ENCODE assay signal across 13 cellular contexts in the genomic region with DNA sequence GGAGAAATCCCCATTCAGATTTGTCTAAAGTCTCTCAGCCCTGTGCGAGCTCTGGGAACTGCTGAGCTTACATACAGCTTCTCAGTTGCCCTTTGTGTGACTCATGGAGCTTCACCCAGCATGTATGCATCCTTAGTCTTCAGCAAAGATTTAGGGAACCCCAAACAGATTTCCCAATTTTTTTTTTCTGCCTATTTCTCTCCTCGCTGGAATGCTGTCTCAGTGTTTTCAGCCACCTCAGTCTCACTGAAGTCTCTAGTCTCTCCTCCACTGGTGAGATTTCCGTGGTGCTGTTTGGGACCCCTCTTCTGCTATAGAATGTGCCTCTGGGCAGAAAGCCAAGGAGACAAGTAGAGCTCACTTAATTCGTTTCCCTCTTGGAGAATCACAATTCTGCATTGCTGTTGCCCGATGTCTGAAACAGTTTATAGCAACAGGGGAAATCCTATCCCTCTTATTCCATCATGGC. TPM values are rescaled to one million over a fixed set of nuclear protein-coding genes. Genes with fewer than 3 reads are reported as not detected.
DNase-seq lines count a peak whose midpoint lies in the region; ATAC-seq, FAIRE-seq and TF ChIP-seq lines count a peak whose summit lies in the region.
"Had no signal": no experiment of that assay in that cellular context is flagged by ENCODE, and none has a peak within 500 bp of the region (broad histone marks: within the 10 kb centered on the region; RNA-seq: fewer than 3 reads in every experiment).

No MANE protein-coding gene starts in this region.

- TF ChIP-seq CTCF in AG04449 (IDR thresholded peaks at IDR 0.05; ENCODE audit: insufficient read depth, low read length, missing control alignments), result no peak
- no peak for TF ChIP-seq CTCF in glutamatergic neuron (IDR thresholded peaks at IDR 0.05; ENCODE audit: partially characterized antibody, unreplicated experiment)

- no peak for ATAC-seq in activated T-helper 17 cell treated with anti-CD3 and anti-CD28 coated beads, Interleukin-2, amount 50 U/mL, for 72 hours (replicated peaks)
- no peak for ATAC-seq in activated CD8-positive, alpha-beta T cell treated with anti-CD3 and anti-CD28 coated beads, Interleukin-2, amount 10 ng/mL, durations not matched to agents 7 days and 5 days
- ATAC-seq: body of pancreas had no signal

- no peak for FAIRE-seq in HTR-8/SVneo (lab: Jason Lieb, UNC)
- FAIRE-seq: keratinocyte had no signal

- H3K4me1 Mint-ChIP-seq in activated T-helper 17 cell treated with anti-CD3 and anti-CD28 coated beads, Interleukin-2, amount 50 U/mL, for 72 hours, result peaks cover 5% of the 10 kb centered on the region
- H3K4me1 Mint-ChIP-seq in glutamatergic neuron (ENCODE audit: low read depth, unreplicated experiment), result no peaks in the 10 kb centered on the region
- H3K4me1 Mint-ChIP-seq in activated CD8-positive, alpha-beta T cell treated with anti-CD3 and anti-CD28 coated beads, Interleukin-2, amount 10 ng/mL, durations not matched to agents 7 days and 5 days (ENCODE audit: low read depth), result peaks cover 2% of the 10 kb centered on the region

- no peaks in the 10 kb centered on the region for H3K9me3 Mint-ChIP-seq in activated T-helper 17 cell treated with anti-CD3 and anti-CD28 coated beads, Interleukin-2, amount 50 U/mL, for 72 hours
- peaks cover 6% of the 10 kb centered on the region for H3K9me3 Mint-ChIP-seq in glutamatergic neuron (ENCODE audit: unreplicated experiment)
- H3K9me3 Mint-ChIP-seq in activated CD8-positive, alpha-beta T cell treated with anti-CD3 and anti-CD28 coated beads, Interleukin-2, amount 10 ng/mL, durations not matched to agents 7 days and 5 days (ENCODE audit: insufficient read depth), result peaks cover 5% of the 10 kb centered on the region

- POLR2A ChIA-PET in AG04449 (lab: Yijun Ruan, JAX), result interaction anchor here (0.7 to 1.3 kb wide), 2 partner anchors 9 to 44 kb away, joined by 4 to 5 read pairs; a partner anchor contains a TSS
- POLR2A ChIA-PET in activated CD8-positive, alpha-beta T cell treated with anti-CD3 and anti-CD28 coated beads, Interleukin-2, amount 10 ng/mL, durations not matched to agents 7 days and 5 days (lab: Charles Lee), result interaction anchor here (0.7 kb wide), 1 partner anchor 17 kb away, joined by 3 read pairs; no protein-coding TSS in a partner anchor

- CTCF ChIA-PET in AG04449 (lab: Yijun Ruan, JAX), result interaction anchor here (1.1 to 1.4 kb wide), 4 partner anchors 14 to 79 kb away, joined by 3 to 6 read pairs (median 4); a partner anchor contains a TSS
- CTCF ChIA-PET in activated CD8-positive, alpha-beta T cell treated with anti-CD3 and anti-CD28 coated beads, Interleukin-2, amount 10 ng/mL, durations not matched to agents 7 days and 5 days (lab: Charles Lee), result no interaction called here

- no peak overlapping the region for H3K4me3 ChIP-seq in AG04449 (ENCODE audit: low read depth, low read length)
- H3K4me3 ChIP-seq: body of pancreas, skin epidermis, stomach had no signal

- peaks cover 53% of the 10 kb centered on the region for H3K36me3 Mint-ChIP-seq in activated T-helper 17 cell treated with anti-CD3 and anti-CD28 coated beads, Interleukin-2, amount 50 U/mL, for 72 hours (ENCODE audit: low read depth)
- H3K36me3 Mint-ChIP-seq in glutamatergic neuron (ENCODE audit: unreplicated experiment), result peaks cover 13% of the 10 kb centered on the region
- H3K36me3 Mint-ChIP-seq in activated CD8-positive, alpha-beta T cell treated with anti-CD3 and anti-CD28 coated beads, Interleukin-2, amount 10 ng/mL, durations not matched to agents 7 days and 5 days (ENCODE audit: low read depth), result peaks cover 35% of the 10 kb centered on the region

- DNase-seq in AG04449 (ENCODE audit: low read depth, low spot score) (peak; percentile 65), HTR-8/SVneo (ENCODE audit: insufficient read length, low spot score) (peak; percentile 27), glutamatergic neuron (no peak), NCI-H774 (lab: John Stamatoyannopoulos, UW) (no peak), H4 (ENCODE audit: low spot score) (no peak), T-helper 1 cell (no peak)
- DNase-seq in activated CD8-positive, alpha-beta T cell treated with anti-CD3 and anti-CD28 coated beads, Interleukin-2, amount 10 ng/mL, durations not matched to agents 7 days and 5 days, result no peak
- DNase-seq: body of pancreas; CD4-positive, alpha-beta T cell; stomach had no signal

- H3K27ac Mint-ChIP-seq in activated T-helper 17 cell treated with anti-CD3 and anti-CD28 coated beads, Interleukin-2, amount 50 U/mL, for 72 hours, result peak overlapping the region; percentile 28
- H3K27ac Mint-ChIP-seq in glutamatergic neuron (ENCODE audit: unreplicated experiment), result peak overlapping the region; percentile 31
- H3K27ac Mint-ChIP-seq in activated CD8-positive, alpha-beta T cell treated with anti-CD3 and anti-CD28 coated beads, Interleukin-2, amount 10 ng/mL, durations not matched to agents 7 days and 5 days, result no peak overlapping the region
- H3K27ac Mint-ChIP-seq: CD4-positive, alpha-beta T cell had no signal

- H3K4me3 Mint-ChIP-seq in activated T-helper 17 cell treated with anti-CD3 and anti-CD28 coated beads, Interleukin-2, amount 50 U/mL, for 72 hours, result no peak overlapping the region
- no peak overlapping the region for H3K4me3 Mint-ChIP-seq in glutamatergic neuron (ENCODE audit: unreplicated experiment)
- no peak overlapping the region for H3K4me3 Mint-ChIP-seq in activated CD8-positive, alpha-beta T cell treated with anti-CD3 and anti-CD28 coated beads, Interleukin-2, amount 10 ng/mL, durations not matched to agents 7 days and 5 days
- H3K4me3 Mint-ChIP-seq: CD4-positive, alpha-beta T cell had no signal

- no peaks in the 10 kb centered on the region for H3K27me3 Mint-ChIP-seq in activated T-helper 17 cell treated with anti-CD3 and anti-CD28 coated beads, Interleukin-2, amount 50 U/mL, for 72 hours
- H3K27me3 Mint-ChIP-seq in glutamatergic neuron (ENCODE audit: unreplicated experiment), result peaks cover 3% of the 10 kb centered on the region
- H3K27me3 Mint-ChIP-seq in activated CD8-positive, alpha-beta T cell treated with anti-CD3 and anti-CD28 coated beads, Interleukin-2, amount 10 ng/mL, durations not matched to agents 7 days and 5 days (ENCODE audit: low read depth), result no peaks in the 10 kb centered on the region
- H3K27me3 Mint-ChIP-seq: CD4-positive, alpha-beta T cell had no signal

RNA-seq across cellular contexts. Expression of a gene that starts 28.1 kb away (rescaled TPM):
- 100 to 1,000 TPM in 1 of 2 donors, 10 to 100 TPM in 1; 68.4 to 102 TPM for total RNA-seq in activated T-helper 17 cell treated with anti-CD3 and anti-CD28 coated beads, Interleukin-2, amount 50 U/mL, for 72 hours
- 48.6 TPM for total RNA-seq in glutamatergic neuron (ENCODE audit: unreplicated experiment)
- total RNA-seq in H4 (2014; rRNA removed; shearing (Covaris generic)), result 47.5 and 50.4 TPM in 2 replicates
- total RNA-seq in activated CD8-positive, alpha-beta T cell treated with anti-CD3 and anti-CD28 coated beads, Interleukin-2, amount 10 ng/mL, durations not matched to agents 7 days and 5 days, result 10 to 100 TPM; 79.7 to 79.8 TPM

RNA-seq across cellular contexts. Expression of a gene that starts 43.5 kb away (rescaled TPM):
- 10 to 100 TPM; 61.8 to 77.1 TPM for total RNA-seq in activated T-helper 17 cell treated with anti-CD3 and anti-CD28 coated beads, Interleukin-2, amount 50 U/mL, for 72 hours
- total RNA-seq in glutamatergic neuron (ENCODE audit: unreplicated experiment), result 79.0 TPM
- total RNA-seq in H4 (2014; rRNA removed; shearing (Covaris generic)), result 33.8 and 33.9 TPM in 2 replicates
- 10 to 100 TPM; 65.7 to 67.2 TPM for total RNA-seq in activated CD8-positive, alpha-beta T cell treated with anti-CD3 and anti-CD28 coated beads, Interleukin-2, amount 10 ng/mL, durations not matched to agents 7 days and 5 days

RNA-seq across cellular contexts. Expression of a gene that starts 49.0 kb away (rescaled TPM):
- 10 to 100 TPM in 1 of 2 donors, 1 to 10 TPM in 1; 7.0 to 14.3 TPM for total RNA-seq in activated T-helper 17 cell treated with anti-CD3 and anti-CD28 coated beads, Interleukin-2, amount 50 U/mL, for 72 hours
- total RNA-seq in glutamatergic neuron (ENCODE audit: unreplicated experiment), result 34.4 TPM
- total RNA-seq in H4 (2014; rRNA removed; shearing (Covaris generic)), result 25.1 and 36.3 TPM in 2 replicates
- total RNA-seq in activated CD8-positive, alpha-beta T cell treated with anti-CD3 and anti-CD28 coated beads, Interleukin-2, amount 10 ng/mL, durations not matched to agents 7 days and 5 days, result 10 to 100 TPM; 71.4 to 72.8 TPM

RNA-seq across cellular contexts. Expression of a gene that starts 54.1 kb away (rescaled TPM):
- 1 to 10 TPM; 3.4 to 5.5 TPM for total RNA-seq in activated T-helper 17 cell treated with anti-CD3 and anti-CD28 coated beads, Interleukin-2, amount 50 U/mL, for 72 hours
- total RNA-seq in glutamatergic neuron (ENCODE audit: unreplicated experiment), result 2.7 TPM
- 2.6 and 4.3 TPM in 2 replicates for total RNA-seq in H4 (2014; rRNA removed; shearing (Covaris generic))
- 1 to 10 TPM; 6.1 to 6.3 TPM for total RNA-seq in activated CD8-positive, alpha-beta T cell treated with anti-CD3 and anti-CD28 coated beads, Interleukin-2, amount 10 ng/mL, durations not matched to agents 7 days and 5 days

RNA-seq across cellular contexts. Expression of a gene that starts 57.5 kb away (rescaled TPM):
- under 1 TPM; 0.28 to 0.37 TPM for total RNA-seq in activated T-helper 17 cell treated with anti-CD3 and anti-CD28 coated beads, Interleukin-2, amount 50 U/mL, for 72 hours
- total RNA-seq in glutamatergic neuron (ENCODE audit: unreplicated experiment), result not detected
- total RNA-seq in H4 (2014; rRNA removed; shearing (Covaris generic)), result not detected in 2 replicates
- not detected for total RNA-seq in activated CD8-positive, alpha-beta T cell treated with anti-CD3 and anti-CD28 coated beads, Interleukin-2, amount 10 ng/mL, durations not matched to agents 7 days and 5 days
- total RNA-seq: body of pancreas, stomach had no signal

Comparison
In these comparisons a context has a peak if more than half of its experiments do, and no peak if none do; other contexts are left out.
1. DNase-seq: peak in AG04449 (single experiment) and HTR-8/SVneo (single experiment); none in glutamatergic neuron (single experiment), NCI-H774 (single experiment), H4 (single experiment), activated CD8-positive, alpha-beta T cell treated with anti-CD3 and anti-CD28 coated beads, Interleukin-2, amount 10 ng/mL, durations not matched to agents 7 days and 5 days (single experiment) and T-helper 1 cell (0 of 5).